ENCODE assay signal across 11 cellular contexts in genomic region chr13:36850790-36851438, GRCh38. TPM values are rescaled to one million over a fixed set of nuclear protein-coding genes. Genes with fewer than 3 reads are reported as not detected.
DNase-seq lines count a peak whose midpoint lies in the region; ATAC-seq and TF ChIP-seq lines count a peak whose summit lies in the region.
"Had no signal": no experiment of that assay in that cellular context is flagged by ENCODE, and none has a peak within 500 bp of the region (broad histone marks: within the 10 kb centered on the region; RNA-seq: fewer than 3 reads in every experiment).

No MANE protein-coding gene starts in this region.

- TF ChIP-seq CTCF in WI38 (IDR thresholded peaks at IDR 0.05; ENCODE audit: low read depth, low read length) (peak; percentile 31; the same call in 1 of the 2 replicates), neural crest cell (conservative IDR thresholded peaks at IDR 0.05) (peak; percentile 47)

- DNase-seq in activated CD4-positive, alpha-beta T cell treated with anti-CD3 and anti-CD28 coated beads for 36 hours: peak; percentile 43
- no peak for DNase-seq in activated CD4-positive, alpha-beta T cell treated with anti-CD3 and anti-CD28 coated beads, Interleukin-2, amount 50 U/mL, for 1 hour
- DNase-seq in Kasumi-1 (lab: John Stamatoyannopoulos, UW): peak; percentile 5 to 6
- no peak for DNase-seq in neural crest cell (ENCODE audit: low read depth, low spot score)
- no peak for DNase-seq in superior temporal gyrus (ENCODE audit: extremely low spot score)
- DNase-seq in activated gamma-delta T cell (lab: John Stamatoyannopoulos, UW): no peak
- DNase-seq: cortex of kidney, mesenchymal stem cell had no signal

- no peaks in the 10 kb centered on the region for H3K9me3 Mint-ChIP-seq in activated CD4-positive, alpha-beta T cell treated with anti-CD3 and anti-CD28 coated beads for 36 hours (ENCODE audit: low read depth)
- H3K9me3 Mint-ChIP-seq in neural crest cell: no peaks in the 10 kb centered on the region
- H3K9me3 Mint-ChIP-seq: CD4-positive, CD25-positive, alpha-beta regulatory T cell had no signal

- no peaks in the 10 kb centered on the region for H3K4me1 Mint-ChIP-seq in activated CD4-positive, alpha-beta T cell treated with anti-CD3 and anti-CD28 coated beads for 36 hours
- H3K4me1 Mint-ChIP-seq in neural crest cell: no peaks in the 10 kb centered on the region

- H3K4me3 ChIP-seq in WI38 (ENCODE audit: low read depth, low read length): no peak overlapping the region

- H3K36me3 Mint-ChIP-seq in activated CD4-positive, alpha-beta T cell treated with anti-CD3 and anti-CD28 coated beads for 36 hours (ENCODE audit: low read depth): no peaks in the 10 kb centered on the region
- no peaks in the 10 kb centered on the region for H3K36me3 Mint-ChIP-seq in neural crest cell (ENCODE audit: low read depth)
- H3K36me3 Mint-ChIP-seq: CD4-positive, CD25-positive, alpha-beta regulatory T cell had no signal

- peaks cover 10% of the 10 kb centered on the region for H3K27me3 Mint-ChIP-seq in activated CD4-positive, alpha-beta T cell treated with anti-CD3 and anti-CD28 coated beads for 36 hours
- no peaks in the 10 kb centered on the region for H3K27me3 Mint-ChIP-seq in neural crest cell (ENCODE audit: low read depth)

- CTCF ChIA-PET in activated CD4-positive, alpha-beta T cell treated with anti-CD3 and anti-CD28 coated beads for 36 hours (lab: Charles Lee): no interaction called here

- intact Hi-C loops in activated CD4-positive, alpha-beta T cell treated with anti-CD3 and anti-CD28 coated beads for 36 hours (cut with DNase I, micrococcal nuclease): no loop called here

- POLR2A ChIA-PET in activated CD4-positive, alpha-beta T cell treated with anti-CD3 and anti-CD28 coated beads for 36 hours (lab: Charles Lee): no interaction called here

- no peak for ATAC-seq in activated CD4-positive, alpha-beta T cell treated with anti-CD3 and anti-CD28 coated beads for 36 hours
- ATAC-seq in GM21825 (IDR thresholded peaks at IDR 0.05; ENCODE audit: unreplicated experiment): no peak

- no peak overlapping the region for H3K27ac Mint-ChIP-seq in activated CD4-positive, alpha-beta T cell treated with anti-CD3 and anti-CD28 coated beads for 36 hours
- H3K27ac Mint-ChIP-seq in neural crest cell (ENCODE audit: unreplicated experiment): no peak overlapping the region
- H3K27ac Mint-ChIP-seq: CD4-positive, CD25-positive, alpha-beta regulatory T cell had no signal

- no peak overlapping the region for H3K4me3 Mint-ChIP-seq in activated CD4-positive, alpha-beta T cell treated with anti-CD3 and anti-CD28 coated beads for 36 hours
- H3K4me3 Mint-ChIP-seq in neural crest cell: no peak overlapping the region
- H3K4me3 Mint-ChIP-seq: CD4-positive, CD25-positive, alpha-beta regulatory T cell had no signal

RNA-seq across cellular contexts. Expression of gene RFXAP, which starts 31.9 kb away (rescaled TPM):
- total RNA-seq in activated CD4-positive, alpha-beta T cell treated with anti-CD3 and anti-CD28 coated beads for 36 hours: 10 to 100 TPM; 10.1 to 13.8 TPM
- 13.9 and 17.1 TPM in 2 replicates for total RNA-seq in neural crest cell

Comparison
In these comparisons a context has a peak if more than half of its experiments do, and no peak if none do; other contexts are left out.
1. DNase-seq: peak in activated CD4-positive, alpha-beta T cell treated with anti-CD3 and anti-CD28 coated beads for 36 hours (single experiment) and Kasumi-1 (2 of 2); none in activated CD4-positive, alpha-beta T cell treated with anti-CD3 and anti-CD28 coated beads, Interleukin-2, amount 50 U/mL, for 1 hour (single experiment), neural crest cell (single experiment), superior temporal gyrus (single experiment) and activated gamma-delta T cell (single experiment).